Comparison of ENCODE assay signal across 1 cellular context in genomic region chr15:70875001-70875782, GRCh38.
A peak's percentile ranks its signal among the peaks of the same experiment; 100 is the strongest.
TF ChIP-seq lines count a peak whose summit lies in the region.

No MANE protein-coding gene starts in this region.

TF ChIP-seq in HepG2, 621 proteins besides CTCF, POLR2A, EP300 and RAD21:
- peak; percentile 20; the same call in 1 of the 2 replicates for TF ChIP-seq ZNF644 (CRISPR knock-in tag; IDR thresholded peaks at IDR 0.05; ENCODE audit: low read depth)
- no peak for TF ChIP-seq MBNL3 (CRISPR knock-in tag; conservative IDR thresholded peaks at IDR 0.05)
- peak; percentile 39; the same call in 1 of the 2 replicates for TF ChIP-seq HNF4A (CRISPR knock-in tag; IDR thresholded peaks at IDR 0.05)
- TF ChIP-seq ZNF18 (CRISPR knock-in tag; IDR thresholded peaks at IDR 0.05; ENCODE audit: insufficient replicate concordance): peak; percentile 29
- TF ChIP-seq TSC22D2 (CRISPR knock-in tag; IDR thresholded peaks at IDR 0.05; ENCODE audit: borderline replicate concordance): no peak
- TF ChIP-seq ZFP36 (IDR thresholded peaks at IDR 0.05; ENCODE audit: borderline replicate concordance, low read depth, low read length, partially characterized antibody): no peak
- TF ChIP-seq STAG1 (CRISPR knock-in tag; IDR thresholded peaks at IDR 0.05): peak; percentile 64
- no peak for TF ChIP-seq ZBTB4 (CRISPR knock-in tag; IDR thresholded peaks at IDR 0.05; ENCODE audit: borderline replicate concordance)
- no peak for TF ChIP-seq TCF12 (IDR thresholded peaks at IDR 0.05)
- TF ChIP-seq TCF12 (CRISPR knock-in tag; IDR thresholded peaks at IDR 0.05): no peak
- TF ChIP-seq ETS1 (CRISPR knock-in tag; IDR thresholded peaks at IDR 0.05): no peak
- peak; percentile 38; the same call in 1 of the 2 replicates for TF ChIP-seq SMC3 (IDR thresholded peaks at IDR 0.05; ENCODE audit: low read length)
- TF ChIP-seq TFDP1 (CRISPR knock-in tag; IDR thresholded peaks at IDR 0.05; ENCODE audit: borderline replicate concordance): no peak
- TF ChIP-seq AHR (CRISPR knock-in tag; IDR thresholded peaks at IDR 0.05): no peak
- no peak for TF ChIP-seq ZBTB3 (CRISPR knock-in tag; IDR thresholded peaks at IDR 0.05; ENCODE audit: borderline replicate concordance, low read depth)
- 0 out of 2 replicates have a peak, but pooled peaks have one; percentile 8 for TF ChIP-seq CEBPG (CRISPR knock-in tag; IDR thresholded peaks at IDR 0.05)
- TF ChIP-seq HDAC2 (CRISPR knock-in tag; IDR thresholded peaks at IDR 0.05): no peak
- TF ChIP-seq SNRNP70 (IDR thresholded peaks at IDR 0.05; ENCODE audit: low read depth, low read length): no peak
- TF ChIP-seq DRAP1 (CRISPR knock-in tag; IDR thresholded peaks at IDR 0.05): no peak
- no peak for TF ChIP-seq ZNF570 (CRISPR knock-in tag; IDR thresholded peaks at IDR 0.05; ENCODE audit: borderline replicate concordance)
